ENCODE assay signal across 14 cellular contexts in genomic region chr5:5486122-5486521, GRCh38.
DNase-seq lines count a peak whose midpoint lies in the region; ATAC-seq lines count a peak whose summit lies in the region.
"Had no signal": no experiment of that assay in that cellular context is flagged by ENCODE, and none has a peak within 500 bp of the region (broad histone marks: within the 10 kb centered on the region; RNA-seq: fewer than 3 reads in every experiment).

No MANE protein-coding gene starts in this region.

- H4K12ac ChIP-seq in trophoblast cell (ENCODE audit: low read depth, low read length) = no peak overlapping the region

- no peak overlapping the region for H3K4me2 ChIP-seq in trophoblast cell (ENCODE audit: low read length)
- H3K4me2 ChIP-seq: BLaER1 had no signal

- no peak overlapping the region for H3K23ac ChIP-seq in trophoblast cell (ENCODE audit: low read length)

- POLR2A ChIA-PET in CD8-positive, alpha-beta memory T cell (lab: Charles Lee) = no interaction called here

- H3K9me3 Mint-ChIP-seq in activated CD8-positive, alpha-beta memory T cell treated with anti-CD3 and anti-CD28 coated beads, Interleukin-2, amount 10 ng/mL, durations not matched to agents 7 days and 5 days (ENCODE audit: low read depth) = no peaks in the 10 kb centered on the region
- H3K9me3 Mint-ChIP-seq in CD8-positive, alpha-beta memory T cell = no peaks in the 10 kb centered on the region
- no peaks in the 10 kb centered on the region for H3K9me3 Mint-ChIP-seq in effector memory CD8-positive, alpha-beta T cell
- H3K9me3 Mint-ChIP-seq: H9 had no signal

- no peak overlapping the region for H3K4me3 Mint-ChIP-seq in activated CD8-positive, alpha-beta memory T cell treated with anti-CD3 and anti-CD28 coated beads, Interleukin-2, amount 10 ng/mL, durations not matched to agents 7 days and 5 days
- H3K4me3 Mint-ChIP-seq in CD8-positive, alpha-beta memory T cell = peak overlapping the region in 1 of 7 donors; percentile 6
- no peak overlapping the region for H3K4me3 Mint-ChIP-seq in effector memory CD8-positive, alpha-beta T cell
- H3K4me3 Mint-ChIP-seq: H9 had no signal

- H3K36me3 Mint-ChIP-seq in activated CD8-positive, alpha-beta memory T cell treated with anti-CD3 and anti-CD28 coated beads, Interleukin-2, amount 10 ng/mL, durations not matched to agents 7 days and 5 days = peaks cover 16% of the 10 kb centered on the region
- peaks cover 0 to 66% (median 15%) of the 10 kb centered on the region in 3 donors for H3K36me3 Mint-ChIP-seq in CD8-positive, alpha-beta memory T cell
- peaks cover 9% of the 10 kb centered on the region for H3K36me3 Mint-ChIP-seq in effector memory CD8-positive, alpha-beta T cell (ENCODE audit: insufficient read depth)

- ATAC-seq in activated CD8-positive, alpha-beta memory T cell treated with anti-CD3 and anti-CD28 coated beads, Interleukin-2, amount 10 ng/mL, durations not matched to agents 7 days and 5 days = peak; percentile 22
- ATAC-seq in effector memory CD8-positive, alpha-beta T cell (replicated peaks) = peak; percentile 79

- H2BK120ac ChIP-seq in trophoblast cell (ENCODE audit: insufficient read depth, low read length, poor library complexity) = no peak overlapping the region

- H3K14ac ChIP-seq in trophoblast cell (ENCODE audit: low read length) = no peak overlapping the region

- H3K4me3 ChIP-seq in CD8-positive, alpha-beta memory T cell (ENCODE audit: low read length) = no peak overlapping the region
- no peak overlapping the region for H3K4me3 ChIP-seq in trophoblast cell (ENCODE audit: low read depth, low read length)
- H3K4me3 ChIP-seq: BLaER1 had no signal

- H4K91ac ChIP-seq in trophoblast cell (ENCODE audit: low read depth, low read length) = no peak overlapping the region

- H3K4ac ChIP-seq in trophoblast cell (ENCODE audit: low read depth, low read length) = no peak overlapping the region

- no peak overlapping the region for H2AFZ ChIP-seq in trophoblast cell (ENCODE audit: insufficient read depth, low read length, poor library complexity)

- CTCF ChIA-PET in activated CD8-positive, alpha-beta memory T cell treated with anti-CD3 and anti-CD28 coated beads, Interleukin-2, amount 10 ng/mL, durations not matched to agents 7 days and 5 days (lab: Charles Lee) = no interaction called here
- CTCF ChIA-PET in CD8-positive, alpha-beta memory T cell (lab: Charles Lee) = no interaction called here

- no peaks in the 10 kb centered on the region for H3K79me2 ChIP-seq in trophoblast cell (ENCODE audit: control insufficient read depth, insufficient read depth, low read length, poor library complexity)

- no peak overlapping the region for H2BK12ac ChIP-seq in trophoblast cell (ENCODE audit: low read length)

- peaks cover 10% of the 10 kb centered on the region for H3K36me3 ChIP-seq in CD8-positive, alpha-beta memory T cell (ENCODE audit: insufficient read depth, low read length)
- peaks cover 6 to 8% of the 10 kb centered on the region in 2 experiments for H3K36me3 ChIP-seq in trophoblast cell (ENCODE audit: control insufficient read depth in 1 of 2, insufficient read depth in 2 of 2, low read length in 2 of 2)

- H3K4me1 ChIP-seq in CD8-positive, alpha-beta memory T cell (ENCODE audit: insufficient read depth, low read length) = peaks cover 6% of the 10 kb centered on the region
- no peaks in the 10 kb centered on the region for H3K4me1 ChIP-seq in trophoblast cell (ENCODE audit: control insufficient read depth in 1 of 2, insufficient read depth in 2 of 2, low read length in 2 of 2)

- no peaks in the 10 kb centered on the region for H3K27me3 ChIP-seq in CD8-positive, alpha-beta memory T cell (ENCODE audit: insufficient read depth, low read length, poor library complexity, severe bottlenecking)
- H3K27me3 ChIP-seq in trophoblast cell (ENCODE audit: insufficient read depth, low read length) = no peaks in the 10 kb centered on the region
- H3K27me3 ChIP-seq: BLaER1 had no signal

- no peak for DNase-seq in activated CD8-positive, alpha-beta memory T cell treated with anti-CD3 and anti-CD28 coated beads, Interleukin-2, amount 10 ng/mL, durations not matched to agents 7 days and 5 days
- no peak for DNase-seq in activated CD8-positive, alpha-beta memory T cell treated with anti-CD3 and anti-CD28 coated beads, Interleukin-2, amount 50 U/mL, for 4 hours
- DNase-seq in CD8-positive, alpha-beta memory T cell = no peak
- DNase-seq in effector memory CD8-positive, alpha-beta T cell = no peak
- DNase-seq in trophoblast cell (no peak), retina (no peak), NCI-H2081 (lab: John Stamatoyannopoulos, UW) (no peak)
- DNase-seq: 8988T, AML-193, Calu3, DMS 273 treated with DMSO at 0.1 percent for 48 hours, GOT3, H9 had no signal

- no peaks in the 10 kb centered on the region for H3K9me3 ChIP-seq in CD8-positive, alpha-beta memory T cell (ENCODE audit: low read length)
- H3K9me3 ChIP-seq in trophoblast cell (ENCODE audit: insufficient read depth, low read depth, low read length) = no peaks in the 10 kb centered on the region
- H3K9me3 ChIP-seq: BLaER1 had no signal

- no peak overlapping the region for H3K18ac ChIP-seq in trophoblast cell (ENCODE audit: low read length)

- WGBS in trophoblast cell (ENCODE audit: extremely low coverage, insufficient coverage, insufficient read length) = no CpG with 5 or more reads among the region's 3 CpGs

- no peak overlapping the region for H2AK5ac ChIP-seq in trophoblast cell (ENCODE audit: low read length)

- H3K27ac Mint-ChIP-seq in activated CD8-positive, alpha-beta memory T cell treated with anti-CD3 and anti-CD28 coated beads, Interleukin-2, amount 10 ng/mL, durations not matched to agents 7 days and 5 days = peak overlapping the region; percentile 37
- H3K27ac Mint-ChIP-seq in CD8-positive, alpha-beta memory T cell = peak overlapping the region in 5 of 8 donors; percentile 46 to 84 (median 63)
- H3K27ac Mint-ChIP-seq in effector memory CD8-positive, alpha-beta T cell = peak overlapping the region; percentile 20 to 22

- H3K4me1 Mint-ChIP-seq in activated CD8-positive, alpha-beta memory T cell treated with anti-CD3 and anti-CD28 coated beads, Interleukin-2, amount 10 ng/mL, durations not matched to agents 7 days and 5 days = peaks cover 17% of the 10 kb centered on the region
- H3K4me1 Mint-ChIP-seq in CD8-positive, alpha-beta memory T cell = peaks cover 15 to 18% (median 15%) of the 10 kb centered on the region in 3 donors
- H3K4me1 Mint-ChIP-seq in effector memory CD8-positive, alpha-beta T cell (ENCODE audit: low read depth in 2 of 2) = peaks cover 7 to 13% of the 10 kb centered on the region in 2 donors

- H3K79me1 ChIP-seq in trophoblast cell (ENCODE audit: low read length) = no peaks in the 10 kb centered on the region

- H3K27me3 Mint-ChIP-seq in activated CD8-positive, alpha-beta memory T cell treated with anti-CD3 and anti-CD28 coated beads, Interleukin-2, amount 10 ng/mL, durations not matched to agents 7 days and 5 days = no peaks in the 10 kb centered on the region
- peaks cover 0 to 2% of the 10 kb centered on the region in 2 donors for H3K27me3 Mint-ChIP-seq in CD8-positive, alpha-beta memory T cell
- H3K27me3 Mint-ChIP-seq in effector memory CD8-positive, alpha-beta T cell = no peaks in the 10 kb centered on the region

- H3K9ac ChIP-seq in trophoblast cell (ENCODE audit: low read length) = peak overlapping the region; percentile 68
- H3K9ac ChIP-seq: BLaER1 had no signal

- no peak overlapping the region for H2BK5ac ChIP-seq in trophoblast cell (ENCODE audit: low read depth, low read length, poor library complexity)

- H4K8ac ChIP-seq in trophoblast cell (ENCODE audit: low read depth, low read length) = no peak overlapping the region

- H3K27ac ChIP-seq in CD8-positive, alpha-beta memory T cell (ENCODE audit: low read depth, low read length) = no peak overlapping the region
- H3K27ac ChIP-seq in trophoblast cell (ENCODE audit: low read depth, low read length) = no peak overlapping the region
- H3K27ac ChIP-seq: BLaER1 had no signal
